In genomic region chr3:74692-75243, GRCh38 we compare ENCODE assay signal across 16 cellular contexts.
A peak's percentile ranks its signal among the peaks of the same experiment; 100 is the strongest.
DNase-seq lines count a peak whose midpoint lies in the region; ATAC-seq and TF ChIP-seq lines count a peak whose summit lies in the region.
"Had no signal": no experiment of that assay in that cellular context is flagged by ENCODE, and none has a peak within 500 bp of the region (broad histone marks: within the 10 kb centered on the region; RNA-seq: fewer than 3 reads in every experiment).

No MANE protein-coding gene starts in this region.

- ATAC-seq in left ventricle myocardium superior, result peak; percentile 69
- no peak for ATAC-seq in HG02588 (IDR thresholded peaks at IDR 0.05; ENCODE audit: unreplicated experiment)
- ATAC-seq in activated T-cell treated with anti-CD3 and anti-CD28 coated beads, Interleukin-2, amount 50 U/mL, for 72 hours (replicated peaks in 1 of 2), result no peak
- ATAC-seq: GM23338, K562, PC-3 had no signal

- H3K27ac Mint-ChIP-seq in activated T-cell treated with anti-CD3 and anti-CD28 coated beads, Interleukin-2, amount 50 U/mL, for 72 hours, result no peak overlapping the region
- H3K27ac Mint-ChIP-seq: CD4-positive, CD25-positive, alpha-beta regulatory T cell; GM23338 had no signal

- H3K36me3 ChIP-seq in sigmoid colon, result no peaks in the 10 kb centered on the region
- H3K36me3 ChIP-seq in prostate gland, result no peaks in the 10 kb centered on the region

- H3K9me3 Mint-ChIP-seq in activated T-cell treated with anti-CD3 and anti-CD28 coated beads, Interleukin-2, amount 50 U/mL, for 72 hours, result no peaks in the 10 kb centered on the region

- WGBS in sigmoid colon, 2 donors, result 66 to 81% methylated on average over 3 of the region's 3 CpGs
- WGBS in prostate gland, result 81% methylated on average over 3 of the region's 3 CpGs

- H3K9me3 ChIP-seq in sigmoid colon (no peaks in the 10 kb centered on the region), prostate gland (no peaks in the 10 kb centered on the region)

- intact Hi-C loops in left ventricle myocardium superior (cut with micrococcal nuclease), result no loop called here
- intact Hi-C loops in sigmoid colon (cut with DNase I), result no loop called here
- intact Hi-C loops in dorsolateral prefrontal cortex (cut with DNase I), result no loop called here
- intact Hi-C loops in prostate gland (cut with DNase I), result no loop called here

- no peak overlapping the region for H3K4me3 Mint-ChIP-seq in activated T-cell treated with anti-CD3 and anti-CD28 coated beads, Interleukin-2, amount 50 U/mL, for 72 hours
- H3K4me3 Mint-ChIP-seq: CD4-positive, CD25-positive, alpha-beta regulatory T cell; GM23338 had no signal

- H3K4me1 Mint-ChIP-seq in activated T-cell treated with anti-CD3 and anti-CD28 coated beads, Interleukin-2, amount 50 U/mL, for 72 hours (ENCODE audit: low read depth), result no peaks in the 10 kb centered on the region
- H3K4me1 Mint-ChIP-seq: CD4-positive, CD25-positive, alpha-beta regulatory T cell; GM23338 had no signal

- H3K4me1 ChIP-seq in sigmoid colon, result peaks cover 0 to 22% (median 20%) of the 10 kb centered on the region in 4 donors
- no peaks in the 10 kb centered on the region for H3K4me1 ChIP-seq in prostate gland (replicated peaks)

- TF ChIP-seq CTCF in sigmoid colon (IDR thresholded peaks at IDR 0.05), result no peak
- no peak for TF ChIP-seq CTCF in dorsolateral prefrontal cortex (IDR thresholded peaks at IDR 0.05 in 54 of 56, conservative IDR thresholded peaks at IDR 0.05 in 2 of 56; ENCODE audit: low read depth in 1 of 56, partially characterized antibody in 56 of 56)
- TF ChIP-seq CTCF in prostate gland (IDR thresholded peaks at IDR 0.05), result no peak

- H3K4me3 ChIP-seq in sigmoid colon, result no peak overlapping the region
- H3K4me3 ChIP-seq in dorsolateral prefrontal cortex, result no peak overlapping the region
- H3K4me3 ChIP-seq in prostate gland, result no peak overlapping the region
- H3K4me3 ChIP-seq: GM23338, K562 had no signal

- H3K36me3 Mint-ChIP-seq in activated T-cell treated with anti-CD3 and anti-CD28 coated beads, Interleukin-2, amount 50 U/mL, for 72 hours (ENCODE audit: insufficient read depth in 2 of 2), result no peaks in the 10 kb centered on the region
- H3K36me3 Mint-ChIP-seq: CD4-positive, CD25-positive, alpha-beta regulatory T cell had no signal

- DNase-seq in H4 (ENCODE audit: low spot score), result peak; percentile 20
- DNase-seq in astrocyte of the hippocampus (ENCODE audit: low read depth, low spot score), result peak; percentile 66
- DNase-seq in left ventricle myocardium superior, result no peak
- DNase-seq in sigmoid colon, result no peak
- no peak for DNase-seq in dorsolateral prefrontal cortex
- no peak for DNase-seq in prostate gland (ENCODE audit: low spot score)
- no peak for DNase-seq in activated T-cell treated with anti-CD3 and anti-CD28 coated beads, Interleukin-2, amount 50 U/mL, for 72 hours
- DNase-seq: CD4-positive, CD25-positive, alpha-beta regulatory T cell; DMS79; NCI-H226; NCI-H526; PC-3 had no signal

- peak overlapping the region in 3 of 4 donors; percentile 44 to 73 (median 57) for H3K27ac ChIP-seq in sigmoid colon
- no peak overlapping the region for H3K27ac ChIP-seq in dorsolateral prefrontal cortex
- no peak overlapping the region for H3K27ac ChIP-seq in prostate gland
- H3K27ac ChIP-seq: HL-60 had no signal

- TF ChIP-seq POLR2A in sigmoid colon (IDR thresholded peaks at IDR 0.05), result no peak
- no peak for TF ChIP-seq POLR2A in prostate gland (IDR thresholded peaks at IDR 0.05)

- H3K27me3 Mint-ChIP-seq in activated T-cell treated with anti-CD3 and anti-CD28 coated beads, Interleukin-2, amount 50 U/mL, for 72 hours (ENCODE audit: low read depth), result no peaks in the 10 kb centered on the region
- H3K27me3 Mint-ChIP-seq: CD4-positive, CD25-positive, alpha-beta regulatory T cell had no signal

- H3K27me3 ChIP-seq in sigmoid colon (no peaks in the 10 kb centered on the region), dorsolateral prefrontal cortex (no peaks in the 10 kb centered on the region), prostate gland (replicated peaks; ENCODE audit: insufficient read depth) (no peaks in the 10 kb centered on the region)

- no peak for TF ChIP-seq EP300 in sigmoid colon (IDR thresholded peaks at IDR 0.05)

Comparison
In these comparisons a context has a peak if more than half of its experiments do, and no peak if none do; other contexts are left out.
1. DNase-seq: peak in H4 (single experiment) and astrocyte of the hippocampus (single experiment); none in left ventricle myocardium superior (single experiment), sigmoid colon (single experiment), dorsolateral prefrontal cortex (0 of 10), prostate gland (single experiment) and activated T-cell treated with anti-CD3 and anti-CD28 coated beads, Interleukin-2, amount 50 U/mL, for 72 hours (0 of 2).
2. H3K27ac ChIP-seq: peak in sigmoid colon (3 of 4); none in dorsolateral prefrontal cortex (0 of 59) and prostate gland (0 of 2).